Comparison of ENCODE assay signal across 19 cellular contexts in genomic region chrX:85569096-85569495, GRCh38.
"Had no signal": no experiment of that assay in that cellular context is flagged by ENCODE, and none has a peak within 500 bp of the region (broad histone marks: within the 10 kb centered on the region; RNA-seq: fewer than 3 reads in every experiment).

No MANE protein-coding gene starts in this region.

- H3K36me3 Mint-ChIP-seq: activated naive CD8-positive, alpha-beta T cell; immature natural killer cell had no signal

- H3K36me3 ChIP-seq: spleen, tibial nerve had no signal

- DNase-seq: activated CD4-positive, alpha-beta T cell treated with anti-CD3 and anti-CD28 coated beads for 48 hours; activated CD4-positive, alpha-beta T cell treated with anti-CD3 and anti-CD28 coated beads, Interleukin-2, amount 50 U/mL, for 48 hours; activated CD8-positive, alpha-beta memory T cell treated with anti-CD3 and anti-CD28 coated beads for 24 hours; activated effector memory CD4-positive, alpha-beta T cell treated with Interleukin-2 at 50 U/mL for 16 hours; activated naive CD4-positive, alpha-beta T cell treated with Interleukin-2 at 50 U/mL for 16 hours; aorta; body of pancreas; dermis blood vessel endothelial cell; effector CD8-positive, alpha-beta T cell; immature natural killer cell; kidney; left colon; mammary epithelial cell; right cardiac atrium; spleen; stimulated activated naive CD4-positive, alpha-beta T cell treated with Interleukin-2 at 50 U/mL for 16 hours had no signal

- H3K27me3 ChIP-seq: body of pancreas, spleen had no signal

- H3K27me3 Mint-ChIP-seq: activated naive CD8-positive, alpha-beta T cell had no signal

- H3K9me3 ChIP-seq: body of pancreas, spleen, tibial nerve had no signal

- H3K27ac Mint-ChIP-seq: activated naive CD8-positive, alpha-beta T cell; immature natural killer cell had no signal

- H3K4me1 Mint-ChIP-seq: immature natural killer cell had no signal

- H3K27ac ChIP-seq: body of pancreas, spleen, tibial nerve had no signal

- H3K4me3 ChIP-seq: body of pancreas, spleen, tibial nerve had no signal

- H3K4me3 Mint-ChIP-seq: activated naive CD8-positive, alpha-beta T cell; immature natural killer cell; nephron had no signal

- H3K4me1 ChIP-seq: body of pancreas, spleen, tibial nerve had no signal
